1 cellular context compared by ENCODE assay signal in the genomic region with DNA sequence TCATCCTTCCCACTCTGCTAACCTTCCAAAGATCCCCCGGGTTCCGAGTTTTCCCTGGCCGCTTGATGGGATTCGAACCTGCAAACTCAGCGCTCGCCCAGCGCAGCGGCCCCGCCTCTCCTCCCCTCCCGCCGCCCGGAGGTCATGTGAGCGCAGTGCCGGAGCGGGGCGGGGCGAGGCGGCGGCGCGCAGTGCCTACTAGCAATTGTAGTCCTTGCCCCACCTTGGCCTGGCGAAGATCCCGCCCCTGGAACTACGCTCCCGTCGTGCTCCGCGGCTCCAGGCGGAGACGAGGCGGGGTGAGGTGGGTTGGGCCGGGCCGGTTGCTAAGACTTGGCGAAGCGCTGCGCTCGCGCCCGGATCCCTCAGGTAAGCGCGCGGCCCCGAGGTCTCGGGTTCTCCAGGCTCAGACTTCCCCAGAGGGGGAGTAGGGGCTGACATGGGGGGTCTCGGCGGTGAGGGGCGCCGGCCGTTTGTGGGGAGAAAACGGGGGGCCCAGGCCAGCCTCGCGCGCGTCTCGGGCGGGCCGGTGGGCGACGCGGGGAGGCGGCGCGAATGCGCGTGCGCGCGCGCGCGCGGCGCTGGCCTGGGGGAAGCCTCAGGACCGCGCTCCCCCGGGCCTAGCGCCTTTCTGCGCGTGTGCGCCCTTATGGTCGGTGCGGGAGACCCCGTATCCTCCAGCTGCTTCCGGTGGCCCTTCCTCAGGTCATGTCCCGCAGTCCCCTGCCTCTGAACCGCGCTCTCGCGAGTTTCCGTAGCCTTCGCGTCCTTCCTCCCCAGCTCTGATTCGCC.
TF ChIP-seq lines count a peak whose summit lies in the region.

A gene (plus strand): TSS at position 329 of the 792 bp plus-strand sequence. CDS start 6,649 bp downstream, outside the sequence.
A gene with protein sequence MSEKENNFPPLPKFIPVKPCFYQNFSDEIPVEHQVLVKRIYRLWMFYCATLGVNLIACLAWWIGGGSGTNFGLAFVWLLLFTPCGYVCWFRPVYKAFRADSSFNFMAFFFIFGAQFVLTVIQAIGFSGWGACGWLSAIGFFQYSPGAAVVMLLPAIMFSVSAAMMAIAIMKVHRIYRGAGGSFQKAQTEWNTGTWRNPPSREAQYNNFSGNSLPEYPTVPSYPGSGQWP (plus strand): TSS at position 329 of the 792 bp plus-strand sequence. CDS start 9,621 bp downstream, outside the sequence.

TF ChIP-seq in K562, 482 proteins besides CTCF, POLR2A, EP300 and RAD21 (continued from another document and continues in another):
- TF ChIP-seq, protein P1, sequence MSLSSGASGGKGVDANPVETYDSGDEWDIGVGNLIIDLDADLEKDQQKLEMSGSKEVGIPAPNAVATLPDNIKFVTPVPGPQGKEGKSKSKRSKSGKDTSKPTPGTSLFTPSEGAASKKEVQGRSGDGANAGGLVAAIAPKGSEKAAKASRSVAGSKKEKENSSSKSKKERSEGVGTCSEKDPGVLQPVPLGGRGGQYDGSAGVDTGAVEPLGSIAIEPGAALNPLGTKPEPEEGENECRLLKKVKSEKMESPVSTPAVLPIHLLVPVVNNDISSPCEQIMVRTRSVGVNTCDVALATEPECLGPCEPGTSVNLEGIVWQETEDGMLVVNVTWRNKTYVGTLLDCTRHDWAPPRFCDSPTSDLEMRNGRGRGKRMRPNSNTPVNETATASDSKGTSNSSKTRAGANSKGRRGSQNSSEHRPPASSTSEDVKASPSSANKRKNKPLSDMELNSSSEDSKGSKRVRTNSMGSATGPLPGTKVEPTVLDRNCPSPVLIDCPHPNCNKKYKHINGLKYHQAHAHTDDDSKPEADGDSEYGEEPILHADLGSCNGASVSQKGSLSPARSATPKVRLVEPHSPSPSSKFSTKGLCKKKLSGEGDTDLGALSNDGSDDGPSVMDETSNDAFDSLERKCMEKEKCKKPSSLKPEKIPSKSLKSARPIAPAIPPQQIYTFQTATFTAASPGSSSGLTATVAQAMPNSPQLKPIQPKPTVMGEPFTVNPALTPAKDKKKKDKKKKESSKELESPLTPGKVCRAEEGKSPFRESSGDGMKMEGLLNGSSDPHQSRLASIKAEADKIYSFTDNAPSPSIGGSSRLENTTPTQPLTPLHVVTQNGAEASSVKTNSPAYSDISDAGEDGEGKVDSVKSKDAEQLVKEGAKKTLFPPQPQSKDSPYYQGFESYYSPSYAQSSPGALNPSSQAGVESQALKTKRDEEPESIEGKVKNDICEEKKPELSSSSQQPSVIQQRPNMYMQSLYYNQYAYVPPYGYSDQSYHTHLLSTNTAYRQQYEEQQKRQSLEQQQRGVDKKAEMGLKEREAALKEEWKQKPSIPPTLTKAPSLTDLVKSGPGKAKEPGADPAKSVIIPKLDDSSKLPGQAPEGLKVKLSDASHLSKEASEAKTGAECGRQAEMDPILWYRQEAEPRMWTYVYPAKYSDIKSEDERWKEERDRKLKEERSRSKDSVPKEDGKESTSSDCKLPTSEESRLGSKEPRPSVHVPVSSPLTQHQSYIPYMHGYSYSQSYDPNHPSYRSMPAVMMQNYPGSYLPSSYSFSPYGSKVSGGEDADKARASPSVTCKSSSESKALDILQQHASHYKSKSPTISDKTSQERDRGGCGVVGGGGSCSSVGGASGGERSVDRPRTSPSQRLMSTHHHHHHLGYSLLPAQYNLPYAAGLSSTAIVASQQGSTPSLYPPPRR (CRISPR knock-in tag; IDR thresholded peaks at IDR 0.05; ENCODE audit: borderline replicate concordance): no peak
- TF ChIP-seq ZNF12 (CRISPR knock-in tag; IDR thresholded peaks at IDR 0.05): no peak
- no peak for TF ChIP-seq ARHGAP35 (IDR thresholded peaks at IDR 0.05; ENCODE audit: partially characterized antibody)
- no peak for TF ChIP-seq HSF4 (CRISPR knock-in tag; IDR thresholded peaks at IDR 0.05; ENCODE audit: borderline replicate concordance)
- no peak; the same call in 1 of the 2 replicates for TF ChIP-seq KLF6 (CRISPR knock-in tag; IDR thresholded peaks at IDR 0.05; ENCODE audit: borderline replicate concordance)
- no peak for TF ChIP-seq ATF1 (CRISPR knock-in tag; IDR thresholded peaks at IDR 0.05)
- TF ChIP-seq ATF1 (tag; IDR thresholded peaks at IDR 0.05): peak; percentile 85
- TF ChIP-seq SMARCA4 (IDR thresholded peaks at IDR 0.05): no peak
- TF ChIP-seq ZNF785 (CRISPR knock-in tag; IDR thresholded peaks at IDR 0.05): no peak
- TF ChIP-seq GATAD2B (IDR thresholded peaks at IDR 0.05; ENCODE audit: borderline replicate concordance): peak; percentile 79
- no peak for TF ChIP-seq XRCC3 (IDR thresholded peaks at IDR 0.05)
- TF ChIP-seq, protein P2, sequence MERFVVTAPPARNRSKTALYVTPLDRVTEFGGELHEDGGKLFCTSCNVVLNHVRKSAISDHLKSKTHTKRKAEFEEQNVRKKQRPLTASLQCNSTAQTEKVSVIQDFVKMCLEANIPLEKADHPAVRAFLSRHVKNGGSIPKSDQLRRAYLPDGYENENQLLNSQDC (CRISPR knock-in tag; IDR thresholded peaks at IDR 0.05): 0 out of 2 replicates have a peak, but pooled peaks have one; percentile 21
- no peak for TF ChIP-seq ZKSCAN3 (CRISPR knock-in tag; IDR thresholded peaks at IDR 0.05)
- no peak for TF ChIP-seq CSDE1 (IDR thresholded peaks at IDR 0.05)
- peak; percentile 86; the same call in 1 of the 2 replicates for TF ChIP-seq GATAD2A (IDR thresholded peaks at IDR 0.05)
- no peak for TF ChIP-seq RBM39 (optimal IDR thresholded peaks at IDR 0.05; ENCODE audit: low read depth, low read length)
- peak; percentile 22 for TF ChIP-seq TAF1 (IDR thresholded peaks at IDR 0.05; ENCODE audit: control insufficient read depth, extremely low read depth, insufficient read depth, low read length, severe bottlenecking)
- TF ChIP-seq, protein P3, sequence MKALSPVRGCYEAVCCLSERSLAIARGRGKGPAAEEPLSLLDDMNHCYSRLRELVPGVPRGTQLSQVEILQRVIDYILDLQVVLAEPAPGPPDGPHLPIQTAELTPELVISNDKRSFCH (CRISPR knock-in tag; IDR thresholded peaks at IDR 0.05): no peak
- TF ChIP-seq, protein P3 (tag; IDR thresholded peaks at IDR 0.05): peak; percentile 77
- TF ChIP-seq RBM17 (IDR thresholded peaks at IDR 0.05; ENCODE audit: borderline replicate concordance, low read depth, low read length): no peak
- TF ChIP-seq BCL6 (CRISPR knock-in tag; IDR thresholded peaks at IDR 0.05): no peak
- TF ChIP-seq EGR1 (conservative IDR thresholded peaks at IDR 0.05): peak; percentile 47
- TF ChIP-seq SRSF3 (IDR thresholded peaks at IDR 0.05; ENCODE audit: insufficient read depth, low read length): no peak
- TF ChIP-seq POLR2B (IDR thresholded peaks at IDR 0.05; ENCODE audit: low read depth, partially characterized antibody): peak; percentile 63
- no peak for TF ChIP-seq MCM5 (IDR thresholded peaks at IDR 0.05; ENCODE audit: low read depth)
- TF ChIP-seq, protein P4, sequence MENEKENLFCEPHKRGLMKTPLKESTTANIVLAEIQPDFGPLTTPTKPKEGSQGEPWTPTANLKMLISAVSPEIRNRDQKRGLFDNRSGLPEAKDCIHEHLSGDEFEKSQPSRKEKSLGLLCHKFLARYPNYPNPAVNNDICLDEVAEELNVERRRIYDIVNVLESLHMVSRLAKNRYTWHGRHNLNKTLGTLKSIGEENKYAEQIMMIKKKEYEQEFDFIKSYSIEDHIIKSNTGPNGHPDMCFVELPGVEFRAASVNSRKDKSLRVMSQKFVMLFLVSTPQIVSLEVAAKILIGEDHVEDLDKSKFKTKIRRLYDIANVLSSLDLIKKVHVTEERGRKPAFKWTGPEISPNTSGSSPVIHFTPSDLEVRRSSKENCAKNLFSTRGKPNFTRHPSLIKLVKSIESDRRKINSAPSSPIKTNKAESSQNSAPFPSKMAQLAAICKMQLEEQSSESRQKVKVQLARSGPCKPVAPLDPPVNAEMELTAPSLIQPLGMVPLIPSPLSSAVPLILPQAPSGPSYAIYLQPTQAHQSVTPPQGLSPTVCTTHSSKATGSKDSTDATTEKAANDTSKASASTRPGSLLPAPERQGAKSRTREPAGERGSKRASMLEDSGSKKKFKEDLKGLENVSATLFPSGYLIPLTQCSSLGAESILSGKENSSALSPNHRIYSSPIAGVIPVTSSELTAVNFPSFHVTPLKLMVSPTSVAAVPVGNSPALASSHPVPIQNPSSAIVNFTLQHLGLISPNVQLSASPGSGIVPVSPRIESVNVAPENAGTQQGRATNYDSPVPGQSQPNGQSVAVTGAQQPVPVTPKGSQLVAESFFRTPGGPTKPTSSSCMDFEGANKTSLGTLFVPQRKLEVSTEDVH (IDR thresholded peaks at IDR 0.05; ENCODE audit: low read depth, partially characterized antibody): peak; percentile 60
- TF ChIP-seq PHTF2 (CRISPR knock-in tag; IDR thresholded peaks at IDR 0.05): no peak
- TF ChIP-seq RBM22 (IDR thresholded peaks at IDR 0.05; ENCODE audit: low read depth, low read length, poor library complexity, severe bottlenecking): no peak
- peak; percentile 96 for TF ChIP-seq CHD2 (IDR thresholded peaks at IDR 0.05; ENCODE audit: low read depth, low read length)
- TF ChIP-seq, protein P5, sequence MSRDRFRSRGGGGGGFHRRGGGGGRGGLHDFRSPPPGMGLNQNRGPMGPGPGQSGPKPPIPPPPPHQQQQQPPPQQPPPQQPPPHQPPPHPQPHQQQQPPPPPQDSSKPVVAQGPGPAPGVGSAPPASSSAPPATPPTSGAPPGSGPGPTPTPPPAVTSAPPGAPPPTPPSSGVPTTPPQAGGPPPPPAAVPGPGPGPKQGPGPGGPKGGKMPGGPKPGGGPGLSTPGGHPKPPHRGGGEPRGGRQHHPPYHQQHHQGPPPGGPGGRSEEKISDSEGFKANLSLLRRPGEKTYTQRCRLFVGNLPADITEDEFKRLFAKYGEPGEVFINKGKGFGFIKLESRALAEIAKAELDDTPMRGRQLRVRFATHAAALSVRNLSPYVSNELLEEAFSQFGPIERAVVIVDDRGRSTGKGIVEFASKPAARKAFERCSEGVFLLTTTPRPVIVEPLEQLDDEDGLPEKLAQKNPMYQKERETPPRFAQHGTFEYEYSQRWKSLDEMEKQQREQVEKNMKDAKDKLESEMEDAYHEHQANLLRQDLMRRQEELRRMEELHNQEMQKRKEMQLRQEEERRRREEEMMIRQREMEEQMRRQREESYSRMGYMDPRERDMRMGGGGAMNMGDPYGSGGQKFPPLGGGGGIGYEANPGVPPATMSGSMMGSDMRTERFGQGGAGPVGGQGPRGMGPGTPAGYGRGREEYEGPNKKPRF (IDR thresholded peaks at IDR 0.05; ENCODE audit: low read depth, low read length): no peak
- TF ChIP-seq, protein P6, sequence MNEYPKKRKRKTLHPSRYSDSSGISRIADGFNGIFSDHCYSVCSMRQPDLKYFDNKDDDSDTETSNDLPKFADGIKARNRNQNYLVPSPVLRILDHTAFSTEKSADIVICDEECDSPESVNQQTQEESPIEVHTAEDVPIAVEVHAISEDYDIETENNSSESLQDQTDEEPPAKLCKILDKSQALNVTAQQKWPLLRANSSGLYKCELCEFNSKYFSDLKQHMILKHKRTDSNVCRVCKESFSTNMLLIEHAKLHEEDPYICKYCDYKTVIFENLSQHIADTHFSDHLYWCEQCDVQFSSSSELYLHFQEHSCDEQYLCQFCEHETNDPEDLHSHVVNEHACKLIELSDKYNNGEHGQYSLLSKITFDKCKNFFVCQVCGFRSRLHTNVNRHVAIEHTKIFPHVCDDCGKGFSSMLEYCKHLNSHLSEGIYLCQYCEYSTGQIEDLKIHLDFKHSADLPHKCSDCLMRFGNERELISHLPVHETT (CRISPR knock-in tag; conservative IDR thresholded peaks at IDR 0.05 in 1 of 2, IDR thresholded peaks at IDR 0.05 in 1 of 2): 0 out of 4 replicates have a peak, but pooled peaks of 1 of the 2 experiments have one; percentile 67
- TF ChIP-seq RUNX1 (IDR thresholded peaks at IDR 0.05; ENCODE audit: low read depth): no peak
- no peak for TF ChIP-seq STAG1 (CRISPR knock-in tag; IDR thresholded peaks at IDR 0.05; ENCODE audit: borderline replicate concordance)
- no peak for TF ChIP-seq CBX2 (IDR thresholded peaks at IDR 0.05; ENCODE audit: insufficient read depth, low read length, poor library complexity, severe bottlenecking)
- TF ChIP-seq KLF10 (CRISPR knock-in tag; IDR thresholded peaks at IDR 0.05): no peak
- peak; percentile 64 for TF ChIP-seq SMAD4 (CRISPR knock-in tag; conservative IDR thresholded peaks at IDR 0.05)
- no peak for TF ChIP-seq KAT2B (IDR thresholded peaks at IDR 0.05; ENCODE audit: low read depth, low read length)
- no peak for TF ChIP-seq ZNF165 (CRISPR knock-in tag; IDR thresholded peaks at IDR 0.05; ENCODE audit: borderline replicate concordance)
- TF ChIP-seq ZBTB1 (CRISPR knock-in tag; IDR thresholded peaks at IDR 0.05; ENCODE audit: borderline replicate concordance, low read depth): no peak
- no peak for TF ChIP-seq POLR2AphosphoS2 (IDR thresholded peaks at IDR 0.05; ENCODE audit: low read length)
- TF ChIP-seq, protein P7, sequence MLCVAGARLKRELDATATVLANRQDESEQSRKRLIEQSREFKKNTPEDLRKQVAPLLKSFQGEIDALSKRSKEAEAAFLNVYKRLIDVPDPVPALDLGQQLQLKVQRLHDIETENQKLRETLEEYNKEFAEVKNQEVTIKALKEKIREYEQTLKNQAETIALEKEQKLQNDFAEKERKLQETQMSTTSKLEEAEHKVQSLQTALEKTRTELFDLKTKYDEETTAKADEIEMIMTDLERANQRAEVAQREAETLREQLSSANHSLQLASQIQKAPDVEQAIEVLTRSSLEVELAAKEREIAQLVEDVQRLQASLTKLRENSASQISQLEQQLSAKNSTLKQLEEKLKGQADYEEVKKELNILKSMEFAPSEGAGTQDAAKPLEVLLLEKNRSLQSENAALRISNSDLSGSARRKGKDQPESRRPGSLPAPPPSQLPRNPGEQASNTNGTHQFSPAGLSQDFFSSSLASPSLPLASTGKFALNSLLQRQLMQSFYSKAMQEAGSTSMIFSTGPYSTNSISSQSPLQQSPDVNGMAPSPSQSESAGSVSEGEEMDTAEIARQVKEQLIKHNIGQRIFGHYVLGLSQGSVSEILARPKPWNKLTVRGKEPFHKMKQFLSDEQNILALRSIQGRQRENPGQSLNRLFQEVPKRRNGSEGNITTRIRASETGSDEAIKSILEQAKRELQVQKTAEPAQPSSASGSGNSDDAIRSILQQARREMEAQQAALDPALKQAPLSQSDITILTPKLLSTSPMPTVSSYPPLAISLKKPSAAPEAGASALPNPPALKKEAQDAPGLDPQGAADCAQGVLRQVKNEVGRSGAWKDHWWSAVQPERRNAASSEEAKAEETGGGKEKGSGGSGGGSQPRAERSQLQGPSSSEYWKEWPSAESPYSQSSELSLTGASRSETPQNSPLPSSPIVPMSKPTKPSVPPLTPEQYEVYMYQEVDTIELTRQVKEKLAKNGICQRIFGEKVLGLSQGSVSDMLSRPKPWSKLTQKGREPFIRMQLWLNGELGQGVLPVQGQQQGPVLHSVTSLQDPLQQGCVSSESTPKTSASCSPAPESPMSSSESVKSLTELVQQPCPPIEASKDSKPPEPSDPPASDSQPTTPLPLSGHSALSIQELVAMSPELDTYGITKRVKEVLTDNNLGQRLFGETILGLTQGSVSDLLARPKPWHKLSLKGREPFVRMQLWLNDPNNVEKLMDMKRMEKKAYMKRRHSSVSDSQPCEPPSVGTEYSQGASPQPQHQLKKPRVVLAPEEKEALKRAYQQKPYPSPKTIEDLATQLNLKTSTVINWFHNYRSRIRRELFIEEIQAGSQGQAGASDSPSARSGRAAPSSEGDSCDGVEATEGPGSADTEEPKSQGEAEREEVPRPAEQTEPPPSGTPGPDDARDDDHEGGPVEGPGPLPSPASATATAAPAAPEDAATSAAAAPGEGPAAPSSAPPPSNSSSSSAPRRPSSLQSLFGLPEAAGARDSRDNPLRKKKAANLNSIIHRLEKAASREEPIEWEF (CRISPR knock-in tag; IDR thresholded peaks at IDR 0.05): no peak
- no peak for TF ChIP-seq HEY1 (CRISPR knock-in tag; IDR thresholded peaks at IDR 0.05; ENCODE audit: borderline replicate concordance)
- TF ChIP-seq SPI1 (IDR thresholded peaks at IDR 0.05; ENCODE audit: borderline replicate concordance, low read depth, low read length): no peak
- no peak for TF ChIP-seq NFIC (IDR thresholded peaks at IDR 0.05)
- no peak for TF ChIP-seq JUNB (CRISPR knock-in tag; conservative IDR thresholded peaks at IDR 0.05)
- TF ChIP-seq BRD4 (IDR thresholded peaks at IDR 0.05): no peak
